In the genomic region with DNA sequence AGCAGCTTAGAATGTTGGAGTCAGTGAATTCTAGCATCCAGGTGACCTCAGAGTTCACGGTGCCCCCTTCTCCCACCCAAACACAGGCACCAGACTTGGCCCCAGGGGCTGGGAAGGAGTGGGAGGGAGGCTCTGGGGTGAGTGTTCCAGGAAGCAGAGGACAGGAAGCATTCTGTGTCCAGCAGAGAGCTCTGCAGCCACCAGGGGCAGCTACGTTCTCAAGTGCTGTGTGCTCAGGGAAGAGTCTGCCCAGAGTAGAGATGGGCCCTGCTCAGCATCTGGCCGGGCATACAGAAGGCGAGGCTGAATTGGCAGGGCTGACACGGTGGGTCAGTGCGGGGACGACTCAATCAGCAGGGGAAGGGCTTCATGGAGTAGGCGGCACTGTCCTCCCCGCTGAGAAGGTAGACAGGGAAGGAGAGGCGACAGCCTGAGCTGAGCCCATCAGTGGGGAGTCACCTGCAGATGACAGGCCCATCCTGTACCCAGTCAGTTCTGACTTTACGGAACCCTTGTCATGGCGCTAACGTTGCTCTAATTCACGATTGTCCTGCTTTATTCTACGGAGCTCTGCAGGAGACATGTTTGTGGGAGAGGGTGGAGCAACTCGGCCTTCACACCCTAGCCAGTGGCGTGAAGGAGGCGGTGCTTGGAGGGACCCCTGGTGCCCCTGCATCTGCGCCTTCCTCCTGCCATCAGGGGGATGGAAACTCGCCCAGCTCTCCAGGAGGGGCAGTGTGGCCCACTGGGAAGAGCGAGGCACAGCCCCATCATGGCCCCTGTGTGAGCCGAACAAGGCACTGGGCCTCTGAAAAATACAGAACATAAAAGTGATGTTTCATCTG, we compare ENCODE assay signal across 1 cellular context.
TF ChIP-seq lines count a peak whose summit lies in the region.

No MANE protein-coding gene starts in this region.

TF ChIP-seq in SK-N-SH, 30 proteins besides CTCF, POLR2A, EP300 and RAD21:
- TF ChIP-seq, protein P1, sequence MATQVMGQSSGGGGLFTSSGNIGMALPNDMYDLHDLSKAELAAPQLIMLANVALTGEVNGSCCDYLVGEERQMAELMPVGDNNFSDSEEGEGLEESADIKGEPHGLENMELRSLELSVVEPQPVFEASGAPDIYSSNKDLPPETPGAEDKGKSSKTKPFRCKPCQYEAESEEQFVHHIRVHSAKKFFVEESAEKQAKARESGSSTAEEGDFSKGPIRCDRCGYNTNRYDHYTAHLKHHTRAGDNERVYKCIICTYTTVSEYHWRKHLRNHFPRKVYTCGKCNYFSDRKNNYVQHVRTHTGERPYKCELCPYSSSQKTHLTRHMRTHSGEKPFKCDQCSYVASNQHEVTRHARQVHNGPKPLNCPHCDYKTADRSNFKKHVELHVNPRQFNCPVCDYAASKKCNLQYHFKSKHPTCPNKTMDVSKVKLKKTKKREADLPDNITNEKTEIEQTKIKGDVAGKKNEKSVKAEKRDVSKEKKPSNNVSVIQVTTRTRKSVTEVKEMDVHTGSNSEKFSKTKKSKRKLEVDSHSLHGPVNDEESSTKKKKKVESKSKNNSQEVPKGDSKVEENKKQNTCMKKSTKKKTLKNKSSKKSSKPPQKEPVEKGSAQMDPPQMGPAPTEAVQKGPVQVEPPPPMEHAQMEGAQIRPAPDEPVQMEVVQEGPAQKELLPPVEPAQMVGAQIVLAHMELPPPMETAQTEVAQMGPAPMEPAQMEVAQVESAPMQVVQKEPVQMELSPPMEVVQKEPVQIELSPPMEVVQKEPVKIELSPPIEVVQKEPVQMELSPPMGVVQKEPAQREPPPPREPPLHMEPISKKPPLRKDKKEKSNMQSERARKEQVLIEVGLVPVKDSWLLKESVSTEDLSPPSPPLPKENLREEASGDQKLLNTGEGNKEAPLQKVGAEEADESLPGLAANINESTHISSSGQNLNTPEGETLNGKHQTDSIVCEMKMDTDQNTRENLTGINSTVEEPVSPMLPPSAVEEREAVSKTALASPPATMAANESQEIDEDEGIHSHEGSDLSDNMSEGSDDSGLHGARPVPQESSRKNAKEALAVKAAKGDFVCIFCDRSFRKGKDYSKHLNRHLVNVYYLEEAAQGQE (IDR thresholded peaks at IDR 0.05; ENCODE audit: low read depth, low read length), result no peak
- TF ChIP-seq FOSL2 (IDR thresholded peaks at IDR 0.05; ENCODE audit: borderline replicate concordance, low read depth) (no peak), SMC3 (IDR thresholded peaks at IDR 0.05; ENCODE audit: low read depth, low read length) (0 out of 2 replicates have a peak, but pooled peaks have one; percentile 20)
